ENCODE assay signal across 21 cellular contexts in the genomic region with DNA sequence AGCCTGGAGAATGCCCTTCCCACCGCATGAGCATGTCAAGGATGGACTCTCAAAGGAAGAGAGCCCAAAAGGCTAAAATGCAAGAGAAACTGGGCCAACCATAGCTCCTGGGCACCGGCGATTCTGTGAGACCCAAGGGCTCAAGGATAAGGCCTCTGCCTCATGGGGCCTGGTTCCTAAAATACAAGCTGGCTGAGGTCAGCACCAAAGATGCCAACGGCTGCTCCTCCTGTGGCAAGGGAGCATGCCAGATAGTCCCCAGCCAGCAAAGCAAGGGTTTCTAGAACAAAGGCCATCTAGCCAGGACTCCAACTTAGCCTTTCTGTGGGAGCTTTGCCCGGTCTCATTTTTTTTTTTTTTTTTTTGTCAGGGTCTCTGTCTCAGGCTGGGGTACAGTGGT. TPM values are rescaled to one million over a fixed set of nuclear protein-coding genes. Genes with fewer than 3 reads are reported as not detected.
DNase-seq lines count a peak whose midpoint lies in the region; ATAC-seq and TF ChIP-seq lines count a peak whose summit lies in the region.
"Had no signal": no experiment of that assay in that cellular context is flagged by ENCODE, and none has a peak within 500 bp of the region (broad histone marks: within the 10 kb centered on the region; RNA-seq: fewer than 3 reads in every experiment).

No MANE protein-coding gene starts in this region.

- H3K27me3 ChIP-seq in right atrium auricular region, result no peaks in the 10 kb centered on the region
- H3K27me3 ChIP-seq: BE2C had no signal

- peak overlapping the region in 1 of 2 donors; percentile 34 for H3K27ac ChIP-seq in right atrium auricular region
- H3K27ac ChIP-seq: GM23248 had no signal

- intact Hi-C loops in Right ventricle myocardium superior (cut with DNase I), result no loop called here
- intact Hi-C loops in left cardiac atrium (cut with DNase I), result no loop called here
- intact Hi-C loops in posterior vena cava (cut with DNase I), result no loop called here

- H3K4me3 ChIP-seq in right atrium auricular region, result no peak overlapping the region
- H3K4me3 ChIP-seq: GM23248 had no signal

- TF ChIP-seq CTCF in right atrium auricular region (IDR thresholded peaks at IDR 0.05), result no peak

- DNase-seq in Right ventricle myocardium superior (no peak), right atrium auricular region (ENCODE audit: low spot score) (no peak), left cardiac atrium (no peak), posterior vena cava (ENCODE audit: low spot score) (peak; percentile 41), T-helper 2 cell (no peak), kidney glomerular epithelial cell (lab: John Stamatoyannopoulos, UW) (no peak)
- no peak for DNase-seq in activated CD4-positive, alpha-beta T cell treated with anti-CD3 and anti-CD28 coated beads for 48 hours
- DNase-seq: 8988T; BE2C; CD4-positive, alpha-beta T cell; GM23248; KG1; NCI-H1048; NCI-H1436 treated with DMSO at 0.1 percent for 48 hours; NCI-H2029 treated with DMSO at 0.1 percent for 48 hours; NCI-H2171 treated with DMSO at 0.1 percent for 48 hours; NCI-H510A; NCI-H774; PC-3 had no signal

- peaks cover 17% of the 10 kb centered on the region for H3K36me3 ChIP-seq in right atrium auricular region
- H3K36me3 ChIP-seq: BE2C had no signal

- no peaks in the 10 kb centered on the region for H3K9me3 ChIP-seq in right atrium auricular region
- H3K9me3 ChIP-seq: BE2C had no signal

- H3K4me1 ChIP-seq in right atrium auricular region, result peaks cover 0 to 29% of the 10 kb centered on the region in 2 donors
- H3K4me1 ChIP-seq: BE2C had no signal

- ATAC-seq in Right ventricle myocardium superior (ENCODE audit: poor library complexity), result peak; percentile 81
- peak; percentile 21 to 28 for ATAC-seq in left cardiac atrium
- no peak for ATAC-seq in GM19328 (IDR thresholded peaks at IDR 0.05; ENCODE audit: unreplicated experiment)
- ATAC-seq: HepG2, PC-3 had no signal

RNA-seq across cellular contexts. Expression of a gene that starts 20.1 kb away (rescaled TPM):
- 83.7 TPM for total RNA-seq in Right ventricle myocardium superior
- 10 to 100 TPM; 39.4 to 40.0 TPM for total RNA-seq in right atrium auricular region
- 10 to 100 TPM; 58.1 to 66.3 TPM for total RNA-seq in left cardiac atrium
- total RNA-seq in posterior vena cava, result 10 to 100 TPM; 21.9 to 31.4 TPM
- total RNA-seq: GM23248 had no signal
